1 cellular context compared by ENCODE assay signal in genomic region chr6:26521485-26522391, GRCh38.
TF ChIP-seq lines count a peak whose summit lies in the region.

No MANE protein-coding gene starts in this region.

TF ChIP-seq in K562, 482 proteins besides CTCF, POLR2A, EP300 and RAD21 (continued from another document and continues in another):
- TF ChIP-seq CTCFL (IDR thresholded peaks at IDR 0.05; ENCODE audit: borderline replicate concordance, insufficient read depth, low read depth, low read length, poor library complexity, severe bottlenecking), result peak; percentile 97
- TF ChIP-seq CBFB (CRISPR knock-in tag; IDR thresholded peaks at IDR 0.05), result no peak
- TF ChIP-seq CBX2 (IDR thresholded peaks at IDR 0.05; ENCODE audit: insufficient read depth, low read length, poor library complexity, severe bottlenecking), result no peak
- no peak; the same call in 1 of the 2 replicates for TF ChIP-seq SP1 (CRISPR knock-in tag; IDR thresholded peaks at IDR 0.05)
- TF ChIP-seq BACH1 (tag; IDR thresholded peaks at IDR 0.05), result no peak
- peak; percentile 94; the same call in 1 of the 2 replicates for TF ChIP-seq ZNF830 (CRISPR knock-in tag; IDR thresholded peaks at IDR 0.05)
- no peak for TF ChIP-seq ZNF165 (CRISPR knock-in tag; IDR thresholded peaks at IDR 0.05; ENCODE audit: borderline replicate concordance)
- no peak for TF ChIP-seq GABPB2 (CRISPR knock-in tag; conservative IDR thresholded peaks at IDR 0.05)
- peak; percentile 11 for TF ChIP-seq PRDM10 (IDR thresholded peaks at IDR 0.05; ENCODE audit: partially characterized antibody)
- TF ChIP-seq PRMT5 (CRISPR knock-in tag; IDR thresholded peaks at IDR 0.05), result no peak
- no peak for TF ChIP-seq MECOM (CRISPR knock-in tag; IDR thresholded peaks at IDR 0.05)
- TF ChIP-seq ZNF175 (CRISPR knock-in tag; IDR thresholded peaks at IDR 0.05; ENCODE audit: low read depth), result no peak
- no peak for TF ChIP-seq SIRT6 (IDR thresholded peaks at IDR 0.05; ENCODE audit: low read depth, low read length)
- TF ChIP-seq ZNF134 (CRISPR knock-in tag; conservative IDR thresholded peaks at IDR 0.05), result no peak
- peak; percentile 84 for TF ChIP-seq TAF1 (IDR thresholded peaks at IDR 0.05; ENCODE audit: control insufficient read depth, extremely low read depth, insufficient read depth, low read length, severe bottlenecking)
- TF ChIP-seq ZNF740 (CRISPR knock-in tag; IDR thresholded peaks at IDR 0.05), result 0 out of 2 replicates have a peak, but pooled peaks have one; percentile 26
- 0 out of 4 replicates have a peak, but pooled peaks of 1 of the 2 experiments have one; percentile 66 for TF ChIP-seq ZNF740 (tag; IDR thresholded peaks at IDR 0.05)
- no peak for TF ChIP-seq ZNF407 (IDR thresholded peaks at IDR 0.05; ENCODE audit: low read depth)
- TF ChIP-seq THAP7 (CRISPR knock-in tag; IDR thresholded peaks at IDR 0.05), result 0 out of 2 replicates have a peak, but pooled peaks have one; percentile 69
- no peak for TF ChIP-seq DACH1 (IDR thresholded peaks at IDR 0.05; ENCODE audit: partially characterized antibody)
- TF ChIP-seq ZFPM2 (CRISPR knock-in tag; IDR thresholded peaks at IDR 0.05), result peak; percentile 42; the same call in 1 of the 2 replicates
- no peak for TF ChIP-seq HNRNPH1 (optimal IDR thresholded peaks at IDR 0.05; ENCODE audit: low read depth, low read length)
- 0 out of 2 replicates have a peak, but pooled peaks have one; percentile 21 for TF ChIP-seq ETS1 (conservative IDR thresholded peaks at IDR 0.05; ENCODE audit: control insufficient read depth, low read depth, low read length)
- TF ChIP-seq PATZ1 (CRISPR knock-in tag; IDR thresholded peaks at IDR 0.05; ENCODE audit: borderline replicate concordance), result no peak
- TF ChIP-seq ZNF75A (CRISPR knock-in tag; IDR thresholded peaks at IDR 0.05), result peak; percentile 12; the same call in 1 of the 2 replicates
- TF ChIP-seq ARID2 (IDR thresholded peaks at IDR 0.05), result no peak
- 0 out of 2 replicates have a peak, but pooled peaks have one; percentile 22 for TF ChIP-seq E4F1 (CRISPR knock-in tag; IDR thresholded peaks at IDR 0.05; ENCODE audit: borderline replicate concordance)
- peak; percentile 100 for TF ChIP-seq KAT7 (CRISPR knock-in tag; IDR thresholded peaks at IDR 0.05; ENCODE audit: borderline replicate concordance)
- no peak for TF ChIP-seq NFATC3 (IDR thresholded peaks at IDR 0.05)
- no peak for TF ChIP-seq ZNF717 (CRISPR knock-in tag; IDR thresholded peaks at IDR 0.05)
- TF ChIP-seq OTX1 (CRISPR knock-in tag; IDR thresholded peaks at IDR 0.05), result peak; percentile 62; the same call in 1 of the 2 replicates
- no peak for TF ChIP-seq ZNF133 (CRISPR knock-in tag; IDR thresholded peaks at IDR 0.05)
- no peak for TF ChIP-seq NCOA4 (IDR thresholded peaks at IDR 0.05; ENCODE audit: partially characterized antibody)
- TF ChIP-seq PPARD (CRISPR knock-in tag; IDR thresholded peaks at IDR 0.05), result no peak
- peak; percentile 53; the same call in 1 of the 2 replicates for TF ChIP-seq USF1 (CRISPR knock-in tag; IDR thresholded peaks at IDR 0.05)
